1 cellular context compared by ENCODE assay signal in the genomic region with DNA sequence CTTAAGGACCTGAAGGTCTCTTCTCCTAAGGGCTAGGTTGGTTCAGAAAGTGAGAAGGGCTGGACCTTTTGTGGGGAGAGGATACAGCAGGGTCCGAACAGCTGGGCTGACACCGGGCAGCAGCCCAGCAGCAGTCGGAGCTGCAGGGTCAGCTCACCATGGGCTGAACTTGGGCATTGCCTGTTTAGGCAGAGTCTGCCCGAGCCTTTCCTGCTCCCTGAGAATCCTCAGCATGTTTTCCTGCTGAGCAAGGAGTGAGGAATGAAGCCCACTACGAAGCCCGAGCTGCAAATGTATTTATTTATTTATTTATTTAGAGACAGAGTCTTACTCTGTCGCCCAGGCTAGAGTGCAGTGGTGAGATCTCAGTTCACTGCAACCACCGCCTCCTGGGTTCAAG.
TF ChIP-seq lines count a peak whose summit lies in the region.

No MANE protein-coding gene starts in this region.

TF ChIP-seq in HCT116, 20 proteins besides CTCF, POLR2A, EP300 and RAD21 (continued from another document):
- TF ChIP-seq, protein P1, sequence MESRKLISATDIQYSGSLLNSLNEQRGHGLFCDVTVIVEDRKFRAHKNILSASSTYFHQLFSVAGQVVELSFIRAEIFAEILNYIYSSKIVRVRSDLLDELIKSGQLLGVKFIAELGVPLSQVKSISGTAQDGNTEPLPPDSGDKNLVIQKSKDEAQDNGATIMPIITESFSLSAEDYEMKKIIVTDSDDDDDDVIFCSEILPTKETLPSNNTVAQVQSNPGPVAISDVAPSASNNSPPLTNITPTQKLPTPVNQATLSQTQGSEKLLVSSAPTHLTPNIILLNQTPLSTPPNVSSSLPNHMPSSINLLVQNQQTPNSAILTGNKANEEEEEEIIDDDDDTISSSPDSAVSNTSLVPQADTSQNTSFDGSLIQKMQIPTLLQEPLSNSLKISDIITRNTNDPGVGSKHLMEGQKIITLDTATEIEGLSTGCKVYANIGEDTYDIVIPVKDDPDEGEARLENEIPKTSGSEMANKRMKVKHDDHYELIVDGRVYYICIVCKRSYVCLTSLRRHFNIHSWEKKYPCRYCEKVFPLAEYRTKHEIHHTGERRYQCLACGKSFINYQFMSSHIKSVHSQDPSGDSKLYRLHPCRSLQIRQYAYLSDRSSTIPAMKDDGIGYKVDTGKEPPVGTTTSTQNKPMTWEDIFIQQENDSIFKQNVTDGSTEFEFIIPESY (IDR thresholded peaks at IDR 0.05; ENCODE audit: extremely low read depth, insufficient replicate concordance, low read length), result no peak
TF ChIP-seq in HCT116: peak in this region for 0.
